In genomic region chr10:99612167-99612831, GRCh38 we compare ENCODE assay signal across 8 cellular contexts. TPM values are rescaled to one million over a fixed set of nuclear protein-coding genes. Genes with fewer than 3 reads are reported as not detected.
DNase-seq lines count a peak whose midpoint lies in the region; ATAC-seq and TF ChIP-seq lines count a peak whose summit lies in the region.

No MANE protein-coding gene starts in this region.

- TF ChIP-seq CTCF in GM10248 (IDR thresholded peaks at IDR 0.05; ENCODE audit: control extremely low read depth, extremely low read depth, low read depth, missing control alignments) = peak; percentile 80

- no peaks in the 10 kb centered on the region for H3K27me3 ChIP-seq in MG63

- H3K27me3 Mint-ChIP-seq in T-cell = no peaks in the 10 kb centered on the region

- DNase-seq in AG20443 (ENCODE audit: low spot score) (peak; percentile 78), GM10248 (ENCODE audit: extremely low spot score) (peak; percentile 69), MG63 (peak; percentile 4), T-cell (peak in 8 of 34 experiments; percentile 1 to 41 (median 18)), epidermal melanocyte (ENCODE audit: insufficient read length, low spot score) (peak; percentile 79), mucosa of gallbladder (ENCODE audit: low spot score) (peak; percentile 27)

- H3K4me1 Mint-ChIP-seq in T-cell = peaks cover 25 to 28% (median 27%) of the 10 kb centered on the region in 3 donors

- peak overlapping the region; percentile 36 to 73 for H3K27ac Mint-ChIP-seq in T-cell

- H3K4me3 ChIP-seq in MG63 = no peak overlapping the region

- CTCF ChIA-PET in GM10248 (lab: Yijun Ruan, JAX) = interaction anchor here (0.7 to 7.0 kb wide), 28 partner anchors 8 to 1442 kb away, joined by 3 to 64 read pairs (median 5); partner anchors contain the start of genes ENTPD7, GOT1 and SLC25A28
- CTCF ChIA-PET in T-cell (lab: Charles Lee) = interaction anchor here (0.5 to 2.6 kb wide), 11 partner anchors 8 to 1145 kb away, joined by 3 to 16 read pairs (median 3); partner anchors contain the start of genes ENTPD7 (in 1 of the 2) and SLC25A28 (in 1 of the 2)

- H3K4me3 Mint-ChIP-seq in T-cell = no peak overlapping the region

- H3K9me3 ChIP-seq in MG63 = no peaks in the 10 kb centered on the region

- POLR2A ChIA-PET in GM10248 (lab: Yijun Ruan, JAX) = no interaction called here
- POLR2A ChIA-PET in T-cell (lab: Charles Lee) = no interaction called here

- ATAC-seq in T-cell (replicated peaks in 1 of 4) (peak; percentile 47 to 70 (median 54)), HG02970 (IDR thresholded peaks at IDR 0.05; ENCODE audit: low FRiP score, unreplicated experiment) (no peak), GM19023 (IDR thresholded peaks at IDR 0.05; ENCODE audit: unreplicated experiment) (no peak)

- no peaks in the 10 kb centered on the region for H3K9me3 Mint-ChIP-seq in T-cell

- H3K36me3 Mint-ChIP-seq in T-cell = peaks cover 6% of the 10 kb centered on the region

- peaks cover 48% of the 10 kb centered on the region for H3K36me3 ChIP-seq in MG63

RNA-seq across cellular contexts. Expression of gene SLC25A28, which starts 7.9 kb away (rescaled TPM):
- 20.0 and 35.3 TPM in 2 replicates for total RNA-seq in MG63 (2014; rRNA removed; shearing (Covaris generic); ENCODE audit: low replicate concordance)
- 10 to 100 TPM; 78.9 to 90.4 (median 87.0) TPM for total RNA-seq in T-cell
- 42.0 TPM for total RNA-seq in mucosa of gallbladder

RNA-seq across cellular contexts. Expression of gene ENTPD7, which starts 47.0 kb away (rescaled TPM):
- 9.8 and 11.8 TPM in 2 replicates for total RNA-seq in MG63 (2014; rRNA removed; shearing (Covaris generic); ENCODE audit: low replicate concordance)
- total RNA-seq in T-cell (1 to 10 TPM; 2.6 to 3.8 (median 3.4) TPM), mucosa of gallbladder (14.4 TPM)

Comparison
In these comparisons a context has a peak if more than half of its experiments do, and no peak if none do; other contexts are left out.
1. ATAC-seq: peak in T-cell (4 of 4); none in HG02970 (single experiment) and GM19023 (single experiment).